Comparison of ENCODE assay signal across 35 cellular contexts in the genomic region with DNA sequence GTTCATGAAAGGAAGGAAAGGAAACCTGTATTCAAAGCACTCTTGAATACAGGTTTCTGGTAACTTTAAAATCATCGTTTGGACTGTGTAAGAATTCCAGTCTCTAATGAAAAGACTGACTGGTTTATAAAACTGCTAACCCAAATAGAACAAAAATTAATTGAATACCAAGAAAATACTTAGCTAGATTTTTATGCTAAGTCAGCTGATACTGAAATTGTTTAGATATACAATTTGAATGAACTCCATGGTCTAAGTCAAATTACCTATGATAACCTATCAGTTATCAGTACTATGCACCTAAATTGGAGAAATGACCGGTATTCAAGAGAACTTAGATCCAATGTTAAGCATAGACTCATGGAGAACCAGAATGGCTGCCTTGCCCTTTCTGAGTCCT.
"Had no signal": no experiment of that assay in that cellular context is flagged by ENCODE, and none has a peak within 500 bp of the region (broad histone marks: within the 10 kb centered on the region; RNA-seq: fewer than 3 reads in every experiment).

No MANE protein-coding gene starts in this region.

- H3K27me3 ChIP-seq: MG63 had no signal

- H3K4me3 ChIP-seq: MG63 had no signal

- H3K9me3 ChIP-seq: MG63 had no signal

- DNase-seq: Kasumi-1, MG63, MM.1S, MV-4-11, NCI-H1048, NCI-H1092, NCI-H1092 treated with DMSO at 0.1 percent for 48 hours, NCI-H1105, NCI-H1105 treated with DMSO at 0.1 percent for 48 hours, NCI-H1417, NCI-H1417 treated with DMSO at 0.1 percent for 48 hours, NCI-H1436, NCI-H1436 treated with DMSO at 0.1 percent for 48 hours, NCI-H146, NCI-H1694, NCI-H1694 treated with DMSO at 0.1 percent for 48 hours, NCI-H187, NCI-H187 treated with DMSO at 0.1 percent for 48 hours, NCI-H1930, NCI-H2029, NCI-H2029 treated with DMSO at 0.1 percent for 48 hours, NCI-H2081, NCI-H2081 treated with DMSO at 0.1 percent for 48 hours, NCI-H2107, NCI-H2171, NCI-H2171 treated with DMSO at 0.1 percent for 48 hours, NCI-H2227 treated with DMSO at 0.1 percent for 48 hours, NCI-H226, NCI-H345, NCI-H446, NCI-H446 treated with DMSO at 0.1 percent for 48 hours, NCI-H510A, NCI-H510A treated with DMSO at 0.1 percent for 48 hours, NCI-H524, NCI-H524 treated with DMSO at 0.1 percent for 48 hours had no signal

- H3K36me3 ChIP-seq: MG63 had no signal
